Comparison of ENCODE assay signal across 8 cellular contexts in genomic region chr16:31093132-31093703, GRCh38. TPM values are rescaled to one million over a fixed set of nuclear protein-coding genes. Genes with fewer than 3 reads are reported as not detected.
A peak's percentile ranks its signal among the peaks of the same experiment; 100 is the strongest.
DNase-seq lines count a peak whose midpoint lies in the region; ATAC-seq and TF ChIP-seq lines count a peak whose summit lies in the region.

No MANE protein-coding gene starts in this region.

- H3K36me3 ChIP-seq in MG63 (peaks cover 28% of the 10 kb centered on the region), iPS-15b (ENCODE audit: control insufficient read depth, insufficient read depth, low read length) (peaks cover 10% of the 10 kb centered on the region)

- H3K4me3 Mint-ChIP-seq in activated T-helper 2 cell treated with anti-CD3 and anti-CD28 coated beads, Interferon-gamma antibody, Interleukin-2, Interleukin-4, amounts not matched to agents 10 μg/mL and 5 μg/mL and 100 μg/mL, durations not matched to agents 14 hours and 24 hours and 36 hours (ENCODE audit: low read depth): peak overlapping the region; percentile 99
- peak overlapping the region; percentile 100 for H3K4me3 Mint-ChIP-seq in stimulated activated effector memory CD8-positive, alpha-beta T cell treated with anti-CD3 and anti-CD28 coated beads, Interleukin-12 subunit alpha, Interleukin-12 subunit beta, amount 100 ng/mL, for 72 hours

- no peak overlapping the region for H3K27ac Mint-ChIP-seq in activated T-helper 2 cell treated with anti-CD3 and anti-CD28 coated beads, Interferon-gamma antibody, Interleukin-2, Interleukin-4, amounts not matched to agents 10 μg/mL and 5 μg/mL and 100 μg/mL, durations not matched to agents 14 hours and 24 hours and 36 hours
- H3K27ac Mint-ChIP-seq in stimulated activated effector memory CD8-positive, alpha-beta T cell treated with anti-CD3 and anti-CD28 coated beads, Interleukin-12 subunit alpha, Interleukin-12 subunit beta, amount 100 ng/mL, for 72 hours: no peak overlapping the region

- H3K36me3 Mint-ChIP-seq in activated T-helper 2 cell treated with anti-CD3 and anti-CD28 coated beads, Interferon-gamma antibody, Interleukin-2, Interleukin-4, amounts not matched to agents 10 μg/mL and 5 μg/mL and 100 μg/mL, durations not matched to agents 14 hours and 24 hours and 36 hours (ENCODE audit: low read depth): peaks cover 24% of the 10 kb centered on the region
- peaks cover 45% of the 10 kb centered on the region for H3K36me3 Mint-ChIP-seq in stimulated activated effector memory CD8-positive, alpha-beta T cell treated with anti-CD3 and anti-CD28 coated beads, Interleukin-12 subunit alpha, Interleukin-12 subunit beta, amount 100 ng/mL, for 72 hours

- no peak for ATAC-seq in stimulated activated effector memory CD8-positive, alpha-beta T cell treated with anti-CD3 and anti-CD28 coated beads, Interleukin-12 subunit alpha, Interleukin-12 subunit beta, amount 100 ng/mL, for 72 hours

- H3K4me3 ChIP-seq in MG63 (peak overlapping the region; percentile 84), iPS-15b (ENCODE audit: low read depth, low read length) (peak overlapping the region; percentile 98)

- DNase-seq in EH (ENCODE audit: low read depth) (peak; percentile 59), MG63 (peak; percentile 56), GM10266 (ENCODE audit: extremely low spot score) (no peak)
- DNase-seq in activated T-helper 2 cell treated with anti-CD3 and anti-CD28 coated beads, Interferon-gamma antibody, Interleukin-2, Interleukin-4, amounts not matched to agents 10 μg/mL and 5 μg/mL and 100 μg/mL, durations not matched to agents 14 hours and 24 hours and 36 hours (ENCODE audit: low spot score): no peak
- no peak for DNase-seq in stimulated activated effector memory CD8-positive, alpha-beta T cell treated with anti-CD3 and anti-CD28 coated beads, Interleukin-12 subunit alpha, Interleukin-12 subunit beta, amount 100 ng/mL, for 72 hours (ENCODE audit: low spot score in 2 of 2)
- DNase-seq in stimulated activated CD4-positive, alpha-beta T cell treated with anti-CD3 and anti-CD28 coated beads, Interleukin-4, amount 100 ng/mL, for 1 hour: no peak
- DNase-seq in activated CD8-positive, alpha-beta memory T cell treated with anti-CD3 and anti-CD28 coated beads, Interleukin-2, amount 50 U/mL, for 48 hours: no peak

- no peak for TF ChIP-seq CTCF in GM10266 (IDR thresholded peaks at IDR 0.05; ENCODE audit: control insufficient read depth, insufficient read depth, low read depth, missing control alignments)

- H3K4me1 Mint-ChIP-seq in activated T-helper 2 cell treated with anti-CD3 and anti-CD28 coated beads, Interferon-gamma antibody, Interleukin-2, Interleukin-4, amounts not matched to agents 10 μg/mL and 5 μg/mL and 100 μg/mL, durations not matched to agents 14 hours and 24 hours and 36 hours (ENCODE audit: low read depth): peaks cover 20% of the 10 kb centered on the region
- H3K4me1 Mint-ChIP-seq in stimulated activated effector memory CD8-positive, alpha-beta T cell treated with anti-CD3 and anti-CD28 coated beads, Interleukin-12 subunit alpha, Interleukin-12 subunit beta, amount 100 ng/mL, for 72 hours: peaks cover 31% of the 10 kb centered on the region

- intact Hi-C loops in activated T-helper 2 cell treated with anti-CD3 and anti-CD28 coated beads, Interferon-gamma antibody, Interleukin-2, Interleukin-4, amounts not matched to agents 10 μg/mL and 5 μg/mL and 100 μg/mL, durations not matched to agents 14 hours and 24 hours and 36 hours (cut with micrococcal nuclease): no loop called here

- no peaks in the 10 kb centered on the region; the same call in 1 of the 2 replicates for H3K9me3 ChIP-seq in MG63
- H3K9me3 ChIP-seq in iPS-15b (ENCODE audit: control insufficient read depth, insufficient read depth, low read length): no peaks in the 10 kb centered on the region

- no peaks in the 10 kb centered on the region for H3K27me3 ChIP-seq in MG63
- no peaks in the 10 kb centered on the region for H3K27me3 ChIP-seq in iPS-15b (ENCODE audit: control insufficient read depth, insufficient read depth, low read length)

- no peak overlapping the region for H3K9ac ChIP-seq in iPS-15b (ENCODE audit: low read depth, low read length)

- H3K4me1 ChIP-seq in iPS-15b (ENCODE audit: control insufficient read depth, insufficient read depth, low read length): no peaks in the 10 kb centered on the region

- H3K27me3 Mint-ChIP-seq in activated T-helper 2 cell treated with anti-CD3 and anti-CD28 coated beads, Interferon-gamma antibody, Interleukin-2, Interleukin-4, amounts not matched to agents 10 μg/mL and 5 μg/mL and 100 μg/mL, durations not matched to agents 14 hours and 24 hours and 36 hours (ENCODE audit: low read depth): no peaks in the 10 kb centered on the region

- H3K9me3 Mint-ChIP-seq in activated T-helper 2 cell treated with anti-CD3 and anti-CD28 coated beads, Interferon-gamma antibody, Interleukin-2, Interleukin-4, amounts not matched to agents 10 μg/mL and 5 μg/mL and 100 μg/mL, durations not matched to agents 14 hours and 24 hours and 36 hours: no peaks in the 10 kb centered on the region
- no peaks in the 10 kb centered on the region for H3K9me3 Mint-ChIP-seq in stimulated activated effector memory CD8-positive, alpha-beta T cell treated with anti-CD3 and anti-CD28 coated beads, Interleukin-12 subunit alpha, Interleukin-12 subunit beta, amount 100 ng/mL, for 72 hours

RNA-seq across cellular contexts. Expression of gene VKORC1, which starts 1.4 kb away (rescaled TPM):
- total RNA-seq in MG63 (2014; rRNA removed; shearing (Covaris generic); ENCODE audit: low replicate concordance): 146 and 155 TPM in 2 replicates
- 54.5 and 60.0 TPM in 2 replicates for total RNA-seq in activated T-helper 2 cell treated with anti-CD3 and anti-CD28 coated beads, Interferon-gamma antibody, Interleukin-2, Interleukin-4, amounts not matched to agents 10 μg/mL and 5 μg/mL and 100 μg/mL, durations not matched to agents 14 hours and 24 hours and 36 hours

RNA-seq across cellular contexts. Expression of gene PRSS53, which starts 4.5 kb away (rescaled TPM):
- total RNA-seq in MG63 (2014; rRNA removed; shearing (Covaris generic); ENCODE audit: low replicate concordance): 1.7 and 1.9 TPM in 2 replicates
- total RNA-seq in activated T-helper 2 cell treated with anti-CD3 and anti-CD28 coated beads, Interferon-gamma antibody, Interleukin-2, Interleukin-4, amounts not matched to agents 10 μg/mL and 5 μg/mL and 100 μg/mL, durations not matched to agents 14 hours and 24 hours and 36 hours: 4.8 and 5.1 TPM in 2 replicates

RNA-seq across cellular contexts. Expression of gene BCKDK, which starts 15.0 kb away (rescaled TPM):
- 24.1 and 42.5 TPM in 2 replicates for total RNA-seq in MG63 (2014; rRNA removed; shearing (Covaris generic); ENCODE audit: low replicate concordance)
- 47.5 and 50.0 TPM in 2 replicates for total RNA-seq in activated T-helper 2 cell treated with anti-CD3 and anti-CD28 coated beads, Interferon-gamma antibody, Interleukin-2, Interleukin-4, amounts not matched to agents 10 μg/mL and 5 μg/mL and 100 μg/mL, durations not matched to agents 14 hours and 24 hours and 36 hours

RNA-seq across cellular contexts. Expression of gene ZNF646, which starts 19.0 kb away (rescaled TPM):
- total RNA-seq in MG63 (2014; rRNA removed; shearing (Covaris generic); ENCODE audit: low replicate concordance): 11.4 and 11.5 TPM in 2 replicates
- total RNA-seq in activated T-helper 2 cell treated with anti-CD3 and anti-CD28 coated beads, Interferon-gamma antibody, Interleukin-2, Interleukin-4, amounts not matched to agents 10 μg/mL and 5 μg/mL and 100 μg/mL, durations not matched to agents 14 hours and 24 hours and 36 hours: 24.4 and 24.5 TPM in 2 replicates

RNA-seq across cellular contexts. Expression of gene ZNF668, which starts 19.2 kb away (rescaled TPM):
- 34.1 and 47.4 TPM in 2 replicates for total RNA-seq in MG63 (2014; rRNA removed; shearing (Covaris generic); ENCODE audit: low replicate concordance)
- 12.7 and 13.2 TPM in 2 replicates for total RNA-seq in activated T-helper 2 cell treated with anti-CD3 and anti-CD28 coated beads, Interferon-gamma antibody, Interleukin-2, Interleukin-4, amounts not matched to agents 10 μg/mL and 5 μg/mL and 100 μg/mL, durations not matched to agents 14 hours and 24 hours and 36 hours

Comparison
In these comparisons a context has a peak if more than half of its experiments do, and no peak if none do; other contexts are left out.
1. DNase-seq: peak in EH (single experiment) and MG63 (single experiment); none in activated T-helper 2 cell treated with anti-CD3 and anti-CD28 coated beads, Interferon-gamma antibody, Interleukin-2, Interleukin-4, amounts not matched to agents 10 μg/mL and 5 μg/mL and 100 μg/mL, durations not matched to agents 14 hours and 24 hours and 36 hours (single experiment), stimulated activated effector memory CD8-positive, alpha-beta T cell treated with anti-CD3 and anti-CD28 coated beads, Interleukin-12 subunit alpha, Interleukin-12 subunit beta, amount 100 ng/mL, for 72 hours (0 of 2), stimulated activated CD4-positive, alpha-beta T cell treated with anti-CD3 and anti-CD28 coated beads, Interleukin-4, amount 100 ng/mL, for 1 hour (single experiment), activated CD8-positive, alpha-beta memory T cell treated with anti-CD3 and anti-CD28 coated beads, Interleukin-2, amount 50 U/mL, for 48 hours (single experiment) and GM10266 (single experiment).